In the genomic region with DNA sequence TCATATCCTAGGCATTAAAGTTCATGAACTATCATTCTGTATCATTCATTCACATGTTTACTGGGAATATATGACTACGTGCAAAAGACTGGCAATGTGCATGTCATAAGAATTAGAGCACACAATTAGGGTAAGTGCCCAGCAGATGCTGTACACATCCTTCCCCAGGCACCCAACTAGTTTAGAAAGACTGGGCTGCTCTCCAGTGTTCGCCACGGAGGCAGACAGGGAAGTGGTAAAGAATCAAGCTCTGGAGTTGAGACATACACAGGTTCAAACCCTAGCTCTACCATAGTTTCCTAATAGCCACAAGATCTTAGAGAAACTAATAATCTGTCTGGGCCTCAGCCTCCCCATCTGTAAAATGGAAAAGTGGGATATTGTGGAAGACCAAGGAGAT, we compare ENCODE assay signal across 14 cellular contexts. TPM values are rescaled to one million over a fixed set of nuclear protein-coding genes. Genes with fewer than 3 reads are reported as not detected.
DNase-seq lines count a peak whose midpoint lies in the region; FAIRE-seq and TF ChIP-seq lines count a peak whose summit lies in the region.
"Had no signal": no experiment of that assay in that cellular context is flagged by ENCODE, and none has a peak within 500 bp of the region (broad histone marks: within the 10 kb centered on the region; RNA-seq: fewer than 3 reads in every experiment).

No MANE protein-coding gene starts in this region.

- no peak overlapping the region for H2AFZ ChIP-seq in keratinocyte (ENCODE audit: control insufficient read depth, low read length)
- H2AFZ ChIP-seq: hepatocyte had no signal

- DNase-seq in SIG-M5 treated with dmso at 0.1 percent for 504 hours (lab: John Stamatoyannopoulos, UW; ENCODE audit: unreplicated experiment) (peak; percentile 26), SIG-M5 (lab: John Stamatoyannopoulos, UW) (no peak), adrenal gland (peak in 5 of 7 donors; percentile 13 to 53 (median 37)), keratinocyte (ENCODE audit: low read depth, low spot score) (no peak), spleen (no peak), tibial nerve (ENCODE audit: low spot score in 2 of 2) (no peak), thyroid gland (no peak)
- DNase-seq in stimulated activated naive CD4-positive, alpha-beta T cell (lab: John Stamatoyannopoulos, UW): no peak
- DNase-seq: DMS153; effector CD8-positive, alpha-beta T cell; NCI-H2171 treated with DMSO at 0.1 percent for 48 hours had no signal

- peak overlapping the region; percentile 67 for H3K9ac ChIP-seq in keratinocyte (ENCODE audit: control insufficient read depth, extremely low read depth, insufficient read depth, low read length)

- no peak for TF ChIP-seq CTCF in adrenal gland (IDR thresholded peaks at IDR 0.05)
- TF ChIP-seq CTCF in keratinocyte (optimal IDR thresholded peaks at IDR 0.05 in 1 of 3, IDR thresholded peaks at IDR 0.05 in 1 of 3, conservative IDR thresholded peaks at IDR 0.05 in 1 of 3; ENCODE audit: extremely low read depth in 1 of 3, insufficient read depth in 2 of 3, low read length in 3 of 3): no peak
- peak in 1 of 11 experiments; percentile 14 for TF ChIP-seq CTCF in spleen (IDR thresholded peaks at IDR 0.05 in 8 of 11, conservative IDR thresholded peaks at IDR 0.05 in 3 of 11)
- TF ChIP-seq CTCF in tibial nerve (IDR thresholded peaks at IDR 0.05): no peak
- no peak for TF ChIP-seq CTCF in thyroid gland (IDR thresholded peaks at IDR 0.05)

- TF ChIP-seq EP300 in tibial nerve (IDR thresholded peaks at IDR 0.05): no peak

- H3K4me3 ChIP-seq in adrenal gland (no peak overlapping the region), keratinocyte (ENCODE audit: control insufficient read depth in 2 of 3, extremely low read depth in 1 of 3, insufficient read depth in 2 of 3, low read depth in 1 of 3, low read length in 3 of 3) (no peak overlapping the region), spleen (peak overlapping the region in 2 of 8 donors; percentile 0 to 58), tibial nerve (no peak overlapping the region), thyroid gland (replicated peaks in 1 of 3) (no peak overlapping the region)
- H3K4me3 ChIP-seq: hepatocyte, K562 had no signal

- intact Hi-C loops in adrenal gland (cut with DNase I) (no loop called here), spleen (cut with DNase I; ENCODE audit: low total_unique reads) (no loop called here), thyroid gland (cut with DNase I) (no loop called here)

- TF ChIP-seq POLR2A in adrenal gland (IDR thresholded peaks at IDR 0.05) (no peak), spleen (IDR thresholded peaks at IDR 0.05) (no peak), tibial nerve (IDR thresholded peaks at IDR 0.05) (no peak), thyroid gland (IDR thresholded peaks at IDR 0.05) (no peak)

- whole genome bisulfite sequencing in adrenal gland, 4 donors: 75 to 94% (median 83%) methylated on average over 3 of the region's 3 CpGs
- 57 to 75% (median 71%) methylated on average over 3 of the region's 3 CpGs for WGBS in spleen, 5 donors
- 82 to 84% methylated on average over 3 of the region's 3 CpGs for WGBS in tibial nerve, 2 donors
- WGBS in thyroid gland, 2 donors: 87 to 92% methylated on average over 3 of the region's 3 CpGs

- H3K4me1 ChIP-seq in adrenal gland (replicated peaks in 1 of 2) (peaks cover 0 to 13% of the 10 kb centered on the region in 2 donors), keratinocyte (ENCODE audit: control insufficient read depth, extremely low read depth, insufficient read depth, low read length) (peaks cover 43% of the 10 kb centered on the region), spleen (peaks cover 8 to 81% (median 42%) of the 10 kb centered on the region in 6 donors), tibial nerve (peaks cover 0 to 38% (median 10%) of the 10 kb centered on the region in 4 donors), thyroid gland (peaks cover 8 to 18% of the 10 kb centered on the region in 2 donors)

- H3K4me2 ChIP-seq in keratinocyte (ENCODE audit: control insufficient read depth, extremely low read depth, insufficient read depth, low read depth, low read length): peak overlapping the region; percentile 69
- H3K4me2 ChIP-seq: hepatocyte had no signal

- H3K27me3 ChIP-seq in adrenal gland (no peaks in the 10 kb centered on the region), keratinocyte (ENCODE audit: control insufficient read depth, extremely low read depth, insufficient read depth, low read length) (no peaks in the 10 kb centered on the region), spleen (replicated peaks in 1 of 7) (peaks cover 0 to 6% (median 0%) of the 10 kb centered on the region in 7 donors), tibial nerve (no peaks in the 10 kb centered on the region), thyroid gland (no peaks in the 10 kb centered on the region)
- H3K27me3 ChIP-seq: hepatocyte had no signal

- no peaks in the 10 kb centered on the region for H3K9me1 ChIP-seq in keratinocyte (ENCODE audit: control insufficient read depth, extremely low read depth, insufficient read depth, low read length)

- H4K20me1 ChIP-seq in keratinocyte (ENCODE audit: control insufficient read depth, extremely low read depth, insufficient read depth, low read length): no peaks in the 10 kb centered on the region

- H3K79me2 ChIP-seq in keratinocyte (ENCODE audit: control insufficient read depth, insufficient read depth, low read length): peaks cover 55% of the 10 kb centered on the region

- dilution Hi-C loops in keratinocyte (cut with MboI; ENCODE audit: extremely low pct_ligation_motif_present, low sequenced_read_pairs): no loop called here

- H3K27ac ChIP-seq in adrenal gland (peak overlapping the region in 3 of 5 donors; percentile 3 to 80 (median 43)), keratinocyte (ENCODE audit: control insufficient read depth, insufficient read depth, low read length) (peak overlapping the region; percentile 90), spleen (peak overlapping the region in 7 of 8 donors; percentile 72 to 94 (median 85)), tibial nerve (peak overlapping the region in 2 of 4 donors; percentile 32 to 62), thyroid gland (peak overlapping the region in 1 of 3 donors; percentile 55)
- H3K27ac ChIP-seq: hepatocyte had no signal

- H3K36me3 ChIP-seq in adrenal gland (replicated peaks in 1 of 2) (no peaks in the 10 kb centered on the region), keratinocyte (ENCODE audit: control insufficient read depth in 2 of 2, extremely low read depth in 1 of 2, insufficient read depth in 2 of 2, low read length in 2 of 2) (peaks cover 3 to 5% of the 10 kb centered on the region in 2 experiments), spleen (no peaks in the 10 kb centered on the region), tibial nerve (no peaks in the 10 kb centered on the region), thyroid gland (no peaks in the 10 kb centered on the region)

- H3K9me3 ChIP-seq in adrenal gland (replicated peaks in 1 of 3) (no peaks in the 10 kb centered on the region), keratinocyte (ENCODE audit: control insufficient read depth, low read depth, low read length) (no peaks in the 10 kb centered on the region), spleen (no peaks in the 10 kb centered on the region), tibial nerve (no peaks in the 10 kb centered on the region), thyroid gland (no peaks in the 10 kb centered on the region)

- no peak for FAIRE-seq in keratinocyte (lab: Jason Lieb, UNC)
- FAIRE-seq: A204.1, K562 had no signal

RNA-seq across cellular contexts. Expression of a gene that starts 6.8 kb away (rescaled TPM):
- total RNA-seq in adrenal gland (10 to 100 TPM in 1 of 8 donors, 1 to 10 TPM in 7; 2.4 to 13.4 (median 6.7) TPM), spleen (10 to 100 TPM; 23.7 to 41.3 (median 29.4) TPM), tibial nerve (10 to 100 TPM in 3 of 4 donors, 1 to 10 TPM in 1; 9.0 to 16.1 (median 14.6) TPM), thyroid gland (10 to 100 TPM; 15.0 to 25.6 (median 19.3) TPM)
- polyA plus RNA-seq in adrenal gland (1 to 10 TPM; 1.2 to 9.3 (median 2.2) TPM), keratinocyte (14.8 to 20.0 TPM (median 18.9 TPM) in 3 replicates), spleen (1 to 10 TPM; 2.9 to 5.4 (median 3.2) TPM)
- 18.4 TPM for polyA plus RNA-seq in keratinocyte (2011; ENCODE audit: low read depth)
- 11.2 and 16.9 TPM in 2 replicates for polyA plus RNA-seq in keratinocyte (2011; cell fraction: cytosol; rRNA removed)
- 18.9 and 20.8 TPM in 2 replicates for polyA plus RNA-seq in keratinocyte (2011; cell fraction: nucleus; rRNA removed)
- polyA plus RNA-seq in keratinocyte (2012; ENCODE audit: low replicate concordance): 9.0 and 14.8 TPM in 2 replicates
- 13.6 to 31.9 TPM (median 21.9 TPM) in 3 replicates for polyA minus RNA-seq in keratinocyte
- 10.6 TPM for polyA minus RNA-seq in keratinocyte (2011; cell fraction: cytosol; rRNA and poly(A)+ RNA removed)
- polyA minus RNA-seq in keratinocyte (2011; cell fraction: nucleus; rRNA and poly(A)+ RNA removed): 16.7 and 35.9 TPM in 2 replicates
- total RNA-seq: K562 had no signal
- polyA plus RNA-seq: K562 had no signal

Comparison
In these comparisons a context has a peak if more than half of its experiments do, and no peak if none do; other contexts are left out.
1. DNase-seq: peak in SIG-M5 treated with dmso at 0.1 percent for 504 hours (single experiment) and adrenal gland (5 of 7); none in SIG-M5 (single experiment), keratinocyte (single experiment), spleen (single experiment), stimulated activated naive CD4-positive, alpha-beta T cell (0 of 6), tibial nerve (0 of 2) and thyroid gland (0 of 2).